ENCODE assay signal across 1 cellular context in genomic region chr16:56331399-56331798, GRCh38.
TF ChIP-seq lines count a peak whose summit lies in the region.

No MANE protein-coding gene starts in this region.

TF ChIP-seq in H1, 55 proteins besides CTCF, POLR2A, EP300 and RAD21:
- TF ChIP-seq, protein P1, sequence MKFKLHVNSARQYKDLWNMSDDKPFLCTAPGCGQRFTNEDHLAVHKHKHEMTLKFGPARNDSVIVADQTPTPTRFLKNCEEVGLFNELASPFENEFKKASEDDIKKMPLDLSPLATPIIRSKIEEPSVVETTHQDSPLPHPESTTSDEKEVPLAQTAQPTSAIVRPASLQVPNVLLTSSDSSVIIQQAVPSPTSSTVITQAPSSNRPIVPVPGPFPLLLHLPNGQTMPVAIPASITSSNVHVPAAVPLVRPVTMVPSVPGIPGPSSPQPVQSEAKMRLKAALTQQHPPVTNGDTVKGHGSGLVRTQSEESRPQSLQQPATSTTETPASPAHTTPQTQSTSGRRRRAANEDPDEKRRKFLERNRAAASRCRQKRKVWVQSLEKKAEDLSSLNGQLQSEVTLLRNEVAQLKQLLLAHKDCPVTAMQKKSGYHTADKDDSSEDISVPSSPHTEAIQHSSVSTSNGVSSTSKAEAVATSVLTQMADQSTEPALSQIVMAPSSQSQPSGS (IDR thresholded peaks at IDR 0.05; ENCODE audit: low read length), result no peak
- no peak for TF ChIP-seq RBBP5 (IDR thresholded peaks at IDR 0.05; ENCODE audit: borderline replicate concordance, low read depth, low read length)
- TF ChIP-seq ZNF274 (IDR thresholded peaks at IDR 0.05; ENCODE audit: borderline replicate concordance, extremely low read depth, low read length), result no peak
- no peak for TF ChIP-seq EZH2 (IDR thresholded peaks at IDR 0.05; ENCODE audit: low read depth, low read length, severe bottlenecking)
- TF ChIP-seq, protein P2, sequence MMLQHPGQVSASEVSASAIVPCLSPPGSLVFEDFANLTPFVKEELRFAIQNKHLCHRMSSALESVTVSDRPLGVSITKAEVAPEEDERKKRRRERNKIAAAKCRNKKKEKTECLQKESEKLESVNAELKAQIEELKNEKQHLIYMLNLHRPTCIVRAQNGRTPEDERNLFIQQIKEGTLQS (IDR thresholded peaks at IDR 0.05; ENCODE audit: insufficient read depth, low read depth, low read length), result no peak
- TF ChIP-seq BCL11A (IDR thresholded peaks at IDR 0.05; ENCODE audit: low read depth in 2 of 2, low read length in 2 of 2), result no peak
